8 cellular contexts compared by ENCODE assay signal in genomic region chr18:2981212-2981728, GRCh38. TPM values are rescaled to one million over a fixed set of nuclear protein-coding genes. Genes with fewer than 3 reads are reported as not detected.
DNase-seq lines count a peak whose midpoint lies in the region; ATAC-seq and TF ChIP-seq lines count a peak whose summit lies in the region.

No MANE protein-coding gene starts in this region.

- peak; percentile 39 for DNase-seq in activated naive CD4-positive, alpha-beta T cell treated with anti-CD3 and anti-CD28 coated beads for 36 hours
- DNase-seq in activated naive CD4-positive, alpha-beta T cell (lab: John Stamatoyannopoulos, UW): no peak
- no peak for DNase-seq in ascending aorta (ENCODE audit: low spot score in 2 of 2)
- no peak for DNase-seq in right lobe of liver
- DNase-seq in upper lobe of left lung: no peak

- no peaks in the 10 kb centered on the region for H3K36me3 ChIP-seq in ascending aorta
- H3K36me3 ChIP-seq in right lobe of liver: peaks cover 0 to 8% (median 0%) of the 10 kb centered on the region in 4 donors
- H3K36me3 ChIP-seq in upper lobe of left lung: no peaks in the 10 kb centered on the region

- peak overlapping the region; percentile 84 to 88 for H3K27ac ChIP-seq in ascending aorta
- H3K27ac ChIP-seq in right lobe of liver: peak overlapping the region; percentile 84 to 95 (median 94)
- H3K27ac ChIP-seq in upper lobe of left lung: peak overlapping the region; percentile 76 to 88 (median 84)

- no peaks in the 10 kb centered on the region for H3K9me3 ChIP-seq in ascending aorta
- H3K9me3 ChIP-seq in right lobe of liver: no peaks in the 10 kb centered on the region
- H3K9me3 ChIP-seq in upper lobe of left lung: no peaks in the 10 kb centered on the region

- peak overlapping the region; percentile 70 for H3K4me3 Mint-ChIP-seq in activated naive CD4-positive, alpha-beta T cell treated with anti-CD3 and anti-CD28 coated beads for 36 hours

- TF ChIP-seq CTCF in ascending aorta (IDR thresholded peaks at IDR 0.05) (no peak), right lobe of liver (IDR thresholded peaks at IDR 0.05) (no peak), upper lobe of left lung (IDR thresholded peaks at IDR 0.05) (no peak)

- no peaks in the 10 kb centered on the region for H3K9me3 Mint-ChIP-seq in activated naive CD4-positive, alpha-beta T cell treated with anti-CD3 and anti-CD28 coated beads for 36 hours

- H3K4me3 ChIP-seq in ascending aorta (peak overlapping the region; percentile 6 to 16), right lobe of liver (peak overlapping the region; percentile 36 to 60 (median 50)), upper lobe of left lung (no peak overlapping the region)

- H3K4me1 ChIP-seq in ascending aorta (peaks cover 5 to 55% of the 10 kb centered on the region in 2 donors), right lobe of liver (peaks cover 0 to 79% (median 24%) of the 10 kb centered on the region in 4 donors), upper lobe of left lung (peaks cover 85 to 97% (median 93%) of the 10 kb centered on the region in 4 donors)

- WGBS in right lobe of liver (ENCODE audit: insufficient coverage, low coverage, low lambda C conversion rate, missing lambda C conversion rate): 0% methylated on average over 6 of the region's 6 CpGs
- WGBS in upper lobe of left lung, 2 donors: 6 to 9% methylated on average over 6 of the region's 6 CpGs

- H3K27me3 ChIP-seq in ascending aorta (no peaks in the 10 kb centered on the region), right lobe of liver (no peaks in the 10 kb centered on the region), upper lobe of left lung (no peaks in the 10 kb centered on the region)

- peak in 2 of 4 donors; percentile 51 to 85 for TF ChIP-seq EP300 in upper lobe of left lung (IDR thresholded peaks at IDR 0.05)

- TF ChIP-seq POLR2A in right lobe of liver (IDR thresholded peaks at IDR 0.05) (no peak), upper lobe of left lung (IDR thresholded peaks at IDR 0.05) (no peak)

- peak overlapping the region; percentile 92 for H3K27ac Mint-ChIP-seq in activated naive CD4-positive, alpha-beta T cell treated with anti-CD3 and anti-CD28 coated beads for 36 hours

- no peaks in the 10 kb centered on the region for H3K27me3 Mint-ChIP-seq in activated naive CD4-positive, alpha-beta T cell treated with anti-CD3 and anti-CD28 coated beads for 36 hours (ENCODE audit: low read depth)

- ATAC-seq in right lobe of liver (peak in 3 of 4 donors; percentile 2 to 7 (median 4)), upper lobe of left lung (ENCODE audit: low FRiP score in 2 of 2) (peak; percentile 60 to 65), GM21515 (IDR thresholded peaks at IDR 0.05; ENCODE audit: unreplicated experiment) (no peak), GM21723 (IDR thresholded peaks at IDR 0.05; ENCODE audit: unreplicated experiment) (no peak), HG02610 (IDR thresholded peaks at IDR 0.05; ENCODE audit: unreplicated experiment) (no peak)

- CTCF ChIA-PET in activated naive CD4-positive, alpha-beta T cell treated with anti-CD3 and anti-CD28 coated beads for 36 hours (lab: Charles Lee): interaction anchor here (0.7 to 3.0 kb wide), 14 partner anchors 8 to 82 kb away, joined by 3 to 25 read pairs (median 5); no protein-coding TSS in a partner anchor

- intact Hi-C loops in activated naive CD4-positive, alpha-beta T cell treated with anti-CD3 and anti-CD28 coated beads for 36 hours (cut with micrococcal nuclease): loop anchor here (1.0 to 10.0 kb wide), 10 partner anchors 9 to 646 kb away; partner anchors contain the start of genes METTL4, NDC80 and TGIF1
- intact Hi-C loops in ascending aorta (cut with DNase I) (loop anchor here (2.0 kb wide), 1 partner anchor 20 kb away; no protein-coding TSS in a partner anchor), right lobe of liver (cut with DNase I) (loop anchor here in 1 of 2 donors (10.0 kb wide), 1 partner anchor 46 kb away; no protein-coding TSS in a partner anchor)

- peaks cover 2% of the 10 kb centered on the region for H3K36me3 Mint-ChIP-seq in activated naive CD4-positive, alpha-beta T cell treated with anti-CD3 and anti-CD28 coated beads for 36 hours (ENCODE audit: low read depth)

- peaks cover 89% of the 10 kb centered on the region for H3K4me1 Mint-ChIP-seq in activated naive CD4-positive, alpha-beta T cell treated with anti-CD3 and anti-CD28 coated beads for 36 hours (ENCODE audit: low read depth)

RNA-seq across cellular contexts. Expression of gene LPIN2, which starts 31.7 kb away (rescaled TPM):
- 10 to 100 TPM; 62.4 to 65.7 TPM for total RNA-seq in activated naive CD4-positive, alpha-beta T cell treated with anti-CD3 and anti-CD28 coated beads for 36 hours
- total RNA-seq in ascending aorta (11.6 TPM), right lobe of liver (100 to 1,000 TPM in 5 of 6 experiments, 10 to 100 TPM in 1; 64.9 to 175 (median 150) TPM), upper lobe of left lung (100 to 1,000 TPM in 1 of 6 donors, 10 to 100 TPM in 5; 37.7 to 105 (median 57.3) TPM)

Comparison
In these comparisons a context has a peak if more than half of its experiments do, and no peak if none do; other contexts are left out.
1. H3K4me3 ChIP-seq: peak in ascending aorta (2 of 2) and right lobe of liver (3 of 3); none in upper lobe of left lung (0 of 4).
2. ATAC-seq: peak in right lobe of liver (3 of 4) and upper lobe of left lung (2 of 2); none in GM21515 (single experiment), GM21723 (single experiment) and HG02610 (single experiment).
3. Peak in every context shown above with its lines, with median percentiles within 50 percentile points of each other: H3K27ac ChIP-seq.